In genomic region chr10:117445992-117446391, GRCh38 we compare ENCODE assay signal across 2 cellular contexts.
A peak's percentile ranks its signal among the peaks of the same experiment; 100 is the strongest.
TF ChIP-seq lines count a peak whose summit lies in the region.

No MANE protein-coding gene starts in this region.

TF ChIP-seq in HepG2, 621 proteins besides CTCF, POLR2A, EP300 and RAD21:
- TF ChIP-seq NONO (IDR thresholded peaks at IDR 0.05) (no peak), NONO (CRISPR knock-in tag; conservative IDR thresholded peaks at IDR 0.05) (no peak), ZNF101 (CRISPR knock-in tag; IDR thresholded peaks at IDR 0.05; ENCODE audit: borderline replicate concordance, low read depth) (peak; percentile 98; the same call in 1 of the 2 replicates)

TF ChIP-seq in K562, 482 proteins besides CTCF, POLR2A, EP300 and RAD21:
- TF ChIP-seq JUNB (CRISPR knock-in tag; conservative IDR thresholded peaks at IDR 0.05) (no peak), MGA (IDR thresholded peaks at IDR 0.05) (no peak), ATF1 (CRISPR knock-in tag; IDR thresholded peaks at IDR 0.05) (no peak), ATF1 (tag; IDR thresholded peaks at IDR 0.05) (no peak), FOSL1 (tag; conservative IDR thresholded peaks at IDR 0.05) (no peak), FOXJ3 (CRISPR knock-in tag; IDR thresholded peaks at IDR 0.05) (no peak), ZBED1 (IDR thresholded peaks at IDR 0.05) (no peak), IRF9 (tag; IDR thresholded peaks at IDR 0.05) (no peak), ZNF561 (CRISPR knock-in tag; conservative IDR thresholded peaks at IDR 0.05) (no peak), TARDBP (IDR thresholded peaks at IDR 0.05) (no peak), CXXC5 (CRISPR knock-in tag; IDR thresholded peaks at IDR 0.05) (no peak), HOXB6 (CRISPR knock-in tag; IDR thresholded peaks at IDR 0.05; ENCODE audit: borderline replicate concordance) (no peak), NCOA6 (IDR thresholded peaks at IDR 0.05) (no peak)
